1 cellular context compared by ENCODE assay signal in the genomic region with DNA sequence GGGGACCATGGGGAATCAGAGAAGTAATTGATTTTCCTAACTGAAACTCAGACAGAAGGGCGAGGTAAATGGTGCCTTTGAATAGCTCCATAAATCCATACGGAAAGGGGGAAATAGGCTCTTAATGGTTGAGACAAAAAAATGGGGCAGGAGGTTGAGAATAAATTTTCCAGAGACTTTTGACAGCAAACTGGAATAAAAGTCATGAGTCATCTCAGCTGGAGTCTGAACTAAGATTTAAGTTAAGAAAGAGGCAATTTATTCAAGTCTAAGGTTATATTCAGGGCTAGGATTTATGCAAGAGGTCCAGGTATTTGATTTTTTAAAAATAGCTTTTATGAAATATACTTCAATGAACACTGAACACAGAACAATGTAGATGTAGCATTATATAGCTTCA.
A peak's percentile ranks its signal among the peaks of the same experiment; 100 is the strongest.
TF ChIP-seq lines count a peak whose summit lies in the region.

No MANE protein-coding gene starts in this region.

TF ChIP-seq in SK-N-SH, 30 proteins besides CTCF, POLR2A, EP300 and RAD21 (continued from another document):
- TF ChIP-seq TCF12 (IDR thresholded peaks at IDR 0.05) (peak; percentile 45), FOXM1 (IDR thresholded peaks at IDR 0.05; ENCODE audit: low read depth) (0 out of 2 replicates have a peak, but pooled peaks have one; percentile 27)
